Comparison of ENCODE assay signal across 25 cellular contexts in the genomic region with DNA sequence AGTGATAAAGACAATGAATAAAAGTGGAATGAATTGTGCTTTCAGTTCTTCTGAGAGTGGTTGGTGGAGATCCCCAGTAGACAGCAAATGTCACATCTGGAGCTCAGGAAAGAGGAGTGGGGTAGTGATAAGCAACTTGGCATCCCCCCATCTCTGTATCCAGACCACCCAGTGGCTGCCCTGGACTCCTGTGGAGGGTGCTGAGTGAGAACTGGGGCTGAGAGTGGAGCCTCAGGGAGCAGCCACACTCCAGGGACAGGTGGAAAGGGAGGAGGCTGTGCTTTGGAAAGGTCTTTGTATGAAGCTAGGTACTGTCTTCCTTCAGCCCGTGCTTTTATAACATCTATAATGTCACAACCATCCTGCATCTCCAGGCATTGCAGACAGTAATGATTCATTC.
DNase-seq lines count a peak whose midpoint lies in the region; ATAC-seq and TF ChIP-seq lines count a peak whose summit lies in the region.
"Had no signal": no experiment of that assay in that cellular context is flagged by ENCODE, and none has a peak within 500 bp of the region (broad histone marks: within the 10 kb centered on the region; RNA-seq: fewer than 3 reads in every experiment).

No MANE protein-coding gene starts in this region.

- H2BK20ac ChIP-seq in H9 (ENCODE audit: low read depth, low read length, poor library complexity, severe bottlenecking) = no peak overlapping the region

- TF ChIP-seq POLR2A in uterus (IDR thresholded peaks at IDR 0.05) = no peak

- H4K91ac ChIP-seq in H9 (ENCODE audit: insufficient read length, low read depth, low read length) = no peak overlapping the region

- H3K14ac ChIP-seq in H9 (ENCODE audit: insufficient read depth, low read length) = no peak overlapping the region

- no CpG with 5 or more reads among the region's 1 CpG for WGBS in H9 (ENCODE audit: extremely low coverage, insufficient read length, low lambda C conversion rate)

- H2BK15ac ChIP-seq in H9 (ENCODE audit: low read depth, low read length) = no peak overlapping the region

- H3K9me3 ChIP-seq in H9 (ENCODE audit: control insufficient read depth, low read depth, low read length) (no peaks in the 10 kb centered on the region), uterus (no peaks in the 10 kb centered on the region)
- H3K9me3 ChIP-seq: A549; BLaER1 treated with 17β-estradiol and CSF1 and Interleukin-3, amounts not matched to agents 10 nM and 100 nM had no signal

- no peak overlapping the region for H3K27ac Mint-ChIP-seq in activated CD8-positive, alpha-beta memory T cell treated with anti-CD3 and anti-CD28 coated beads, Interleukin-2, amount 10 ng/mL, durations not matched to agents 7 days and 5 days
- H3K27ac Mint-ChIP-seq in H9 = no peak overlapping the region
- H3K27ac Mint-ChIP-seq: B cell; CD4-positive, alpha-beta T cell; CD8-positive, alpha-beta T cell had no signal

- H4K8ac ChIP-seq in H9 (replicated peaks; ENCODE audit: insufficient read length, low read depth, low read length) = no peak overlapping the region

- H3K27ac ChIP-seq in H9 (ENCODE audit: insufficient read length, low read depth, low read length) = no peak overlapping the region
- no peak overlapping the region for H3K27ac ChIP-seq in coronary artery
- H3K27ac ChIP-seq in uterus = no peak overlapping the region
- H3K27ac ChIP-seq: 22Rv1; A549; BLaER1 treated with 17β-estradiol and CSF1 and Interleukin-3, amounts not matched to agents 10 nM and 100 nM; C4-2B had no signal

- CTCF ChIA-PET in activated CD8-positive, alpha-beta memory T cell treated with anti-CD3 and anti-CD28 coated beads, Interleukin-2, amount 10 ng/mL, durations not matched to agents 7 days and 5 days (lab: Charles Lee) = interaction anchor here (3.8 kb wide), 1 partner anchor 8 kb away, joined by 16 read pairs; no protein-coding TSS in a partner anchor

- H2BK5ac ChIP-seq in H9 (ENCODE audit: insufficient read length, low read length) = no peak overlapping the region

- no peak overlapping the region for H3T11ph ChIP-seq in H9 (ENCODE audit: low read length)

- H3K4me1 Mint-ChIP-seq in activated CD8-positive, alpha-beta memory T cell treated with anti-CD3 and anti-CD28 coated beads, Interleukin-2, amount 10 ng/mL, durations not matched to agents 7 days and 5 days = no peaks in the 10 kb centered on the region
- peaks cover 24 to 25% of the 10 kb centered on the region in 2 experiments for H3K4me1 Mint-ChIP-seq in H9
- H3K4me1 Mint-ChIP-seq: B cell had no signal

- H4K20me1 ChIP-seq in H9 (ENCODE audit: control insufficient read depth, insufficient read depth, insufficient read length) = peaks cover 6% of the 10 kb centered on the region
- H4K20me1 ChIP-seq: BLaER1 treated with 17β-estradiol and CSF1 and Interleukin-3, amounts not matched to agents 10 nM and 100 nM had no signal

- no peaks in the 10 kb centered on the region for H3K27me3 ChIP-seq in H9 (ENCODE audit: insufficient read depth, low read length)
- no peaks in the 10 kb centered on the region for H3K27me3 ChIP-seq in uterus
- H3K27me3 ChIP-seq: BLaER1 treated with 17β-estradiol and CSF1 and Interleukin-3, amounts not matched to agents 10 nM and 100 nM had no signal

- no peak overlapping the region for H3K4me3 Mint-ChIP-seq in activated CD8-positive, alpha-beta memory T cell treated with anti-CD3 and anti-CD28 coated beads, Interleukin-2, amount 10 ng/mL, durations not matched to agents 7 days and 5 days
- no peak overlapping the region for H3K4me3 Mint-ChIP-seq in H9
- H3K4me3 Mint-ChIP-seq: B cell; CD4-positive, alpha-beta T cell; CD8-positive, alpha-beta T cell had no signal

- H3K9me3 Mint-ChIP-seq in activated CD8-positive, alpha-beta memory T cell treated with anti-CD3 and anti-CD28 coated beads, Interleukin-2, amount 10 ng/mL, durations not matched to agents 7 days and 5 days (ENCODE audit: low read depth) = no peaks in the 10 kb centered on the region
- no peaks in the 10 kb centered on the region for H3K9me3 Mint-ChIP-seq in H9
- H3K9me3 Mint-ChIP-seq: CD4-positive, alpha-beta T cell; CD8-positive, alpha-beta T cell had no signal

- H3K79me2 ChIP-seq in H9 (ENCODE audit: insufficient read depth, low read length) = no peaks in the 10 kb centered on the region

- H3K18ac ChIP-seq in H9 (ENCODE audit: insufficient read length, low read depth, low read length) = no peak overlapping the region

- DNase-seq in activated CD8-positive, alpha-beta memory T cell treated with anti-CD3 and anti-CD28 coated beads, Interleukin-2, amount 50 U/mL, for 48 hours = peak; percentile 23
- no peak for DNase-seq in activated CD8-positive, alpha-beta memory T cell treated with anti-CD3 and anti-CD28 coated beads, Interleukin-2, amount 10 ng/mL, durations not matched to agents 7 days and 5 days
- DNase-seq in H9 (peak; percentile 1), coronary artery (ENCODE audit: low spot score) (peak; percentile 36), left lobe of liver (ENCODE audit: low spot score) (peak; percentile 5), COLO829 (ENCODE audit: low spot score) (no peak), uterus (no peak)
- DNase-seq: AML-193; CD4-positive, alpha-beta T cell; CD8-positive, alpha-beta T cell; COR-L47; DMS 273 treated with DMSO at 0.1 percent for 48 hours; DMS153; DMS53; DMS79; DND-41; EL; GDM1 had no signal

- H3K56ac ChIP-seq in H9 (ENCODE audit: insufficient read length, low read depth, low read length) = no peak overlapping the region

- intact Hi-C loops in uterus (cut with DNase I; ENCODE audit: low total_unique reads) = no loop called here

- H3K27me3 Mint-ChIP-seq in activated CD8-positive, alpha-beta memory T cell treated with anti-CD3 and anti-CD28 coated beads, Interleukin-2, amount 10 ng/mL, durations not matched to agents 7 days and 5 days = peaks cover 21% of the 10 kb centered on the region
- peaks cover 27% of the 10 kb centered on the region for H3K27me3 Mint-ChIP-seq in H9 (ENCODE audit: low read depth)

- TF ChIP-seq CTCF in H9 (conservative IDR thresholded peaks at IDR 0.05) (no peak), coronary artery (IDR thresholded peaks at IDR 0.05) (no peak), uterus (IDR thresholded peaks at IDR 0.05) (no peak)

- no peaks in the 10 kb centered on the region for H3K36me3 ChIP-seq in uterus
- H3K36me3 ChIP-seq: BLaER1 treated with 17β-estradiol and CSF1 and Interleukin-3, amounts not matched to agents 10 nM and 100 nM had no signal

- no peak for ATAC-seq in activated CD8-positive, alpha-beta memory T cell treated with anti-CD3 and anti-CD28 coated beads, Interleukin-2, amount 10 ng/mL, durations not matched to agents 7 days and 5 days
- ATAC-seq in left lobe of liver (no peak), HG03135 (IDR thresholded peaks at IDR 0.05; ENCODE audit: unreplicated experiment) (no peak)
- ATAC-seq: A549; CD8-positive, alpha-beta T cell; GM12878 had no signal

- H3K9ac ChIP-seq in H9 (ENCODE audit: extremely low read depth, insufficient read length, low read length) = no peak overlapping the region
- H3K9ac ChIP-seq: BLaER1 treated with 17β-estradiol and CSF1 and Interleukin-3, amounts not matched to agents 10 nM and 100 nM had no signal

- H3K4me1 ChIP-seq in H9 (ENCODE audit: insufficient read depth, low read length) = no peaks in the 10 kb centered on the region
- no peaks in the 10 kb centered on the region for H3K4me1 ChIP-seq in uterus

- H3K79me1 ChIP-seq in H9 (ENCODE audit: insufficient read depth, low read depth, low read length, poor library complexity, severe bottlenecking) = no peaks in the 10 kb centered on the region

- no peak overlapping the region for H2BK120ac ChIP-seq in H9 (ENCODE audit: low read depth, low read length, poor library complexity, severe bottlenecking)

- no peak overlapping the region for H3K4me3 ChIP-seq in coronary artery
- H3K4me3 ChIP-seq in uterus = no peak overlapping the region
- H3K4me3 ChIP-seq: A549; BLaER1 treated with 17β-estradiol and CSF1 and Interleukin-3, amounts not matched to agents 10 nM and 100 nM; GM12878 had no signal

- H2AK5ac ChIP-seq in H9 (ENCODE audit: insufficient read length, low read length) = no peak overlapping the region

- no peaks in the 10 kb centered on the region for H3K23me2 ChIP-seq in H9 (ENCODE audit: insufficient read length, low read depth, low read length, poor library complexity, severe bottlenecking)

- no peaks in the 10 kb centered on the region for H3K36me3 Mint-ChIP-seq in activated CD8-positive, alpha-beta memory T cell treated with anti-CD3 and anti-CD28 coated beads, Interleukin-2, amount 10 ng/mL, durations not matched to agents 7 days and 5 days
- no peaks in the 10 kb centered on the region for H3K36me3 Mint-ChIP-seq in H9 (ENCODE audit: insufficient read depth in 1 of 3, low read depth in 3 of 3)
- H3K36me3 Mint-ChIP-seq: CD8-positive, alpha-beta T cell had no signal

- H3K4ac ChIP-seq in H9 (ENCODE audit: low read depth, low read length) = no peak overlapping the region

- H3K23ac ChIP-seq in H9 (ENCODE audit: insufficient read length, low read depth, low read length) = no peak overlapping the region

- H2AFZ ChIP-seq in H9 (ENCODE audit: low read length) = no peak overlapping the region

- no peak overlapping the region for H3K4me2 ChIP-seq in H9 (ENCODE audit: insufficient read depth, insufficient read length, low read length)
- H3K4me2 ChIP-seq: A549; BLaER1 treated with 17β-estradiol and CSF1 and Interleukin-3, amounts not matched to agents 10 nM and 100 nM had no signal

- H4K5ac ChIP-seq in H9 (ENCODE audit: insufficient read length, low read depth, low read length) = no peak overlapping the region

- no peak overlapping the region for H2BK12ac ChIP-seq in H9 (ENCODE audit: insufficient read length, low read depth, low read length)

Comparison
In these comparisons a context has a peak if more than half of its experiments do, and no peak if none do; other contexts are left out.
1. DNase-seq: peak in activated CD8-positive, alpha-beta memory T cell treated with anti-CD3 and anti-CD28 coated beads, Interleukin-2, amount 50 U/mL, for 48 hours (single experiment), H9 (single experiment), coronary artery (single experiment) and left lobe of liver (single experiment); none in activated CD8-positive, alpha-beta memory T cell treated with anti-CD3 and anti-CD28 coated beads, Interleukin-2, amount 10 ng/mL, durations not matched to agents 7 days and 5 days (single experiment), COLO829 (single experiment) and uterus (0 of 2).